8 cellular contexts compared by ENCODE assay signal in genomic region chr1:32013386-32014198, GRCh38. TPM values are rescaled to one million over a fixed set of nuclear protein-coding genes. Genes with fewer than 3 reads are reported as not detected.
DNase-seq lines count a peak whose midpoint lies in the region; ATAC-seq and TF ChIP-seq lines count a peak whose summit lies in the region.

A gene with protein sequence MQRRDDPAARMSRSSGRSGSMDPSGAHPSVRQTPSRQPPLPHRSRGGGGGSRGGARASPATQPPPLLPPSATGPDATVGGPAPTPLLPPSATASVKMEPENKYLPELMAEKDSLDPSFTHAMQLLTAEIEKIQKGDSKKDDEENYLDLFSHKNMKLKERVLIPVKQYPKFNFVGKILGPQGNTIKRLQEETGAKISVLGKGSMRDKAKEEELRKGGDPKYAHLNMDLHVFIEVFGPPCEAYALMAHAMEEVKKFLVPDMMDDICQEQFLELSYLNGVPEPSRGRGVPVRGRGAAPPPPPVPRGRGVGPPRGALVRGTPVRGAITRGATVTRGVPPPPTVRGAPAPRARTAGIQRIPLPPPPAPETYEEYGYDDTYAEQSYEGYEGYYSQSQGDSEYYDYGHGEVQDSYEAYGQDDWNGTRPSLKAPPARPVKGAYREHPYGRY (plus strand): TSS chr1:32013868. CDS start chr1:32013996, 128 bp downstream.

- peaks cover 26% of the 10 kb centered on the region for H4K20me1 ChIP-seq in Karpas-422 (ENCODE audit: insufficient read depth, low read depth, low read length)

- ATAC-seq in GM21825 (IDR thresholded peaks at IDR 0.05; ENCODE audit: unreplicated experiment): peak; percentile 71

- peak in 2 of 6 experiments; percentile 6 to 49 for TF ChIP-seq CTCF in esophagus squamous epithelium (IDR thresholded peaks at IDR 0.05)

- intact Hi-C loops in esophagus squamous epithelium (cut with DNase I): no loop called here

- H3K9ac ChIP-seq in Karpas-422 (ENCODE audit: low read length): peak within 1 kb of the TSS; percentile 97

- H3K4me3 ChIP-seq in Karpas-422 (ENCODE audit: low read length): peak within 1 kb of the TSS; percentile 95
- H3K4me3 ChIP-seq in esophagus squamous epithelium: peak within 1 kb of the TSS; percentile 69 to 99 (median 91)

- H3K27ac ChIP-seq in Karpas-422 (ENCODE audit: low read length) (peak within 1 kb of the TSS; percentile 78), esophagus squamous epithelium (peak within 1 kb of the TSS; percentile 95 to 100 (median 98))

- peak in 3 of 4 donors; percentile 68 to 95 (median 94) for TF ChIP-seq POLR2A in esophagus squamous epithelium (IDR thresholded peaks at IDR 0.05)

- H3K4me2 ChIP-seq in Karpas-422 (ENCODE audit: low read depth, low read length, poor library complexity, severe bottlenecking): peak within 1 kb of the TSS; percentile 96

- H3K4me1 ChIP-seq in Karpas-422 (ENCODE audit: low read length) (peaks cover 23% of the 10 kb centered on the region), esophagus squamous epithelium (peaks cover 0 to 45% (median 18%) of the 10 kb centered on the region in 3 donors)

- H3K27me3 ChIP-seq in Karpas-422 (ENCODE audit: low read length) (no peaks in the 10 kb centered on the region), esophagus squamous epithelium (no peaks in the 10 kb centered on the region)

- H3K9me2 ChIP-seq in Karpas-422 (replicated peaks; ENCODE audit: insufficient read depth, low read length): no peaks in the 10 kb centered on the region

- WGBS in esophagus squamous epithelium, 2 donors: 0% methylated on average over 6 to 36 of the region's 101 CpGs

- H2AFZ ChIP-seq in Karpas-422 (ENCODE audit: low read length): peak within 1 kb of the TSS; percentile 70; the same call in 1 of the 2 replicates

- H3K79me2 ChIP-seq in Karpas-422 (ENCODE audit: low read length): peaks cover 49% of the 10 kb centered on the region

- H3K9me3 ChIP-seq in Karpas-422 (ENCODE audit: low read length) (no peaks in the 10 kb centered on the region), esophagus squamous epithelium (no peaks in the 10 kb centered on the region)

- peaks cover 9% of the 10 kb centered on the region; the same call in 1 of the 2 replicates for H3K36me3 ChIP-seq in Karpas-422 (ENCODE audit: insufficient read depth, low read length)
- peaks cover 0 to 8% (median 0%) of the 10 kb centered on the region in 3 donors for H3K36me3 ChIP-seq in esophagus squamous epithelium

- DNase-seq in DMS79 treated with DMSO at 0.1 percent for 48 hours (lab: John Stamatoyannopoulos, UW) (peak; percentile 99), Karpas-422 (peak; percentile 99), RKO (ENCODE audit: low spot score) (peak; percentile 97), activated T-helper 1 cell treated with Interleukin-2 at 50 U/mL for 16 hours (ENCODE audit: low read depth) (peak; percentile 98), esophagus squamous epithelium (lab: John Stamatoyannopoulos, UW) (peak; percentile 91), myocyte (ENCODE audit: low read depth) (peak; percentile 100)
- peak; percentile 98 to 99 for DNase-seq in stimulated activated CD8-positive, alpha-beta memory T cell treated with anti-CD3 and anti-CD28 coated beads, Interleukin-7, amount 100 ng/mL, for 48 hours (ENCODE audit: extremely low read depth in 1 of 2, low read depth in 1 of 2)

RNA-seq across cellular contexts. Expression of the gene that starts here (rescaled TPM):
- 70.9 and 77.5 TPM in 2 replicates for total RNA-seq in Karpas-422 (2014; rRNA removed; shearing (Covaris generic); ENCODE audit: low replicate concordance)
- 10 to 100 TPM; 56.5 to 72.4 (median 70.8) TPM for total RNA-seq in esophagus squamous epithelium
- total RNA-seq in myocyte: 44.3 and 45.2 TPM in 2 replicates
- 55.9 TPM for polyA plus RNA-seq in myocyte (2012)

Comparison
In these comparisons a context has a peak if more than half of its experiments do, and no peak if none do; other contexts are left out.
1. Peak in every context shown above with its lines: DNase-seq, ATAC-seq, H3K4me3 ChIP-seq and H3K27ac ChIP-seq.